ENCODE assay signal across 11 cellular contexts in the genomic region with DNA sequence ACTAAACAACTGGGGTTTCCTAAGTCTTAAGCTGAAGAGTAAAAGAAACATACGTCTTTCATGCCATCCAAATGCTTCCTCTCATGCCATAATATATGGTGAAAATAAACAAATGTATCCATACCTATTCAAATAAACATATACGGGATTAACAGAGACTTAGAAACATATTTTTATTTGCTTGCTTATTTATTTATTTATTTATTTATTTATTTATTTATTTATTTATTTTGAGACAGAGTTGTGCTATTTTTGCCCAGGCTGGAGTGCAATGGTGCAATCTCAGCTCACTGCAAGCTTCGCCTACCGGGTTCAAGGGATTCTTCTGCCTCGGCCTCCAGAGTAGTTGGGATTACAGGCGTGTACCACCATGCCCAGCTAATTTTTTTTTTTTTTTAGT.
"Had no signal": no experiment of that assay in that cellular context is flagged by ENCODE, and none has a peak within 500 bp of the region (broad histone marks: within the 10 kb centered on the region; RNA-seq: fewer than 3 reads in every experiment).

No MANE protein-coding gene starts in this region.

- H3K4me1 ChIP-seq: HAP-1 had no signal

- DNase-seq: GM23248, GOT3, H7, H9, HCEC 1CT, HFFc6 had no signal

- H3K27ac ChIP-seq: GM23248 had no signal

- ATAC-seq: GM23338, HCT116 had no signal

- H3K36me3 ChIP-seq: HAP-1 had no signal

- H3K9me3 ChIP-seq: HAP-1 had no signal

- H3K4me3 ChIP-seq: GM23248, GM23338, HAP-1 had no signal

- H3K4me2 ChIP-seq: GM23338 had no signal

- FAIRE-seq: H1, H54 had no signal
